In the genomic region with DNA sequence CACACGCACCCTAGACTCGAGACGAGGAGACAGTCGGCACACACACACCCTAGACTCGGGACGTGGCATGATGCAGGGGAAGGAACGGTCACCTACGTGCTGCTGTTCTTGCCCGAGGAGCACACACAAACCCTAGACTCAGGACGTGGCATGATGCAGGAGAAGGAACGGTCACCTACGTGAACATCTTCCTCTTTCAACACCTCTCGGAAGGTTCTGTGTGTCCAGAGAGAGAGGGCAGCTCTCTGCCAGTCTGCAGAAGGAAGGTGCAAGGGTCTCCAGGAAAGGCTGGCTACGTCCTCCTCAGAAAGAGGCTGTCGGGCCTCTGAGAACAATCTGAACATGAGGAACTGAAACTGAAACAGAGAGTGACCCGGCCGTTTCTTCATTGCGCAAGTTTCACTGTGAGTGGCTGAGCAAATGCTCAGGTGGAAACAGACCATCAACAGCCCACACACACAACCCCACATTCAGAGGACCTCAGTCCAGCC, we compare ENCODE assay signal across 8 cellular contexts. TPM values are rescaled to one million over a fixed set of nuclear protein-coding genes. Genes with fewer than 3 reads are reported as not detected.
DNase-seq lines count a peak whose midpoint lies in the region; ATAC-seq and TF ChIP-seq lines count a peak whose summit lies in the region.

No MANE protein-coding gene starts in this region.

- no peaks in the 10 kb centered on the region for H3K27me3 ChIP-seq in foreskin keratinocyte

- H3K36me3 Mint-ChIP-seq in activated CD4-positive, alpha-beta T cell treated with anti-CD3 and anti-CD28 coated beads, Interleukin-2, amount 10 ng/mL, durations not matched to agents 24 days and 14 days (ENCODE audit: low read depth) = peaks cover 70% of the 10 kb centered on the region
- H3K36me3 Mint-ChIP-seq in stimulated activated effector memory CD8-positive, alpha-beta T cell treated with anti-CD3 and anti-CD28 coated beads, Interleukin-12 subunit alpha, Interleukin-12 subunit beta, amount 100 ng/mL, for 72 hours = peaks cover 92% of the 10 kb centered on the region
- H3K36me3 Mint-ChIP-seq in type B pancreatic cell = peaks cover 7% of the 10 kb centered on the region

- H3K27ac Mint-ChIP-seq in activated CD4-positive, alpha-beta T cell treated with anti-CD3 and anti-CD28 coated beads, Interleukin-2, amount 10 ng/mL, durations not matched to agents 24 days and 14 days = peak overlapping the region; percentile 81
- peak overlapping the region; percentile 92 for H3K27ac Mint-ChIP-seq in stimulated activated effector memory CD8-positive, alpha-beta T cell treated with anti-CD3 and anti-CD28 coated beads, Interleukin-12 subunit alpha, Interleukin-12 subunit beta, amount 100 ng/mL, for 72 hours
- H3K27ac Mint-ChIP-seq in type B pancreatic cell = no peak overlapping the region

- no peaks in the 10 kb centered on the region for H3K9me3 Mint-ChIP-seq in activated CD4-positive, alpha-beta T cell treated with anti-CD3 and anti-CD28 coated beads, Interleukin-2, amount 10 ng/mL, durations not matched to agents 24 days and 14 days
- H3K9me3 Mint-ChIP-seq in stimulated activated effector memory CD8-positive, alpha-beta T cell treated with anti-CD3 and anti-CD28 coated beads, Interleukin-12 subunit alpha, Interleukin-12 subunit beta, amount 100 ng/mL, for 72 hours = no peaks in the 10 kb centered on the region
- no peaks in the 10 kb centered on the region for H3K9me3 Mint-ChIP-seq in type B pancreatic cell

- no peaks in the 10 kb centered on the region for H3K4me1 ChIP-seq in foreskin keratinocyte

- H3K27me3 Mint-ChIP-seq in activated CD4-positive, alpha-beta T cell treated with anti-CD3 and anti-CD28 coated beads, Interleukin-2, amount 10 ng/mL, durations not matched to agents 24 days and 14 days = no peaks in the 10 kb centered on the region
- H3K27me3 Mint-ChIP-seq in type B pancreatic cell = no peaks in the 10 kb centered on the region

- ATAC-seq in HG03103 (IDR thresholded peaks at IDR 0.05; ENCODE audit: low read depth, unreplicated experiment) = peak; percentile 88
- peak; percentile 53 for ATAC-seq in left ventricle myocardium superior
- peak; percentile 92 for ATAC-seq in stimulated activated effector memory CD8-positive, alpha-beta T cell treated with anti-CD3 and anti-CD28 coated beads, Interleukin-12 subunit alpha, Interleukin-12 subunit beta, amount 100 ng/mL, for 72 hours
- no peak for ATAC-seq in foreskin keratinocyte

- DNase-seq in activated CD4-positive, alpha-beta T cell treated with anti-CD3 and anti-CD28 coated beads for 1 hour = peak; percentile 16
- no peak for DNase-seq in activated CD4-positive, alpha-beta T cell treated with anti-CD3 and anti-CD28 coated beads, Interleukin-2, amount 50 U/mL, for 1 hour
- peak; percentile 77 for DNase-seq in activated CD4-positive, alpha-beta T cell treated with anti-CD3 and anti-CD28 coated beads, Interleukin-2, amount 10 ng/mL, durations not matched to agents 24 days and 14 days
- DNase-seq in left ventricle myocardium superior (peak; percentile 29), foreskin keratinocyte (no peak), type B pancreatic cell (ENCODE audit: extremely low spot score, unreplicated experiment) (no peak)
- DNase-seq in stimulated activated effector memory CD8-positive, alpha-beta T cell treated with anti-CD3 and anti-CD28 coated beads, Interleukin-12 subunit alpha, Interleukin-12 subunit beta, amount 100 ng/mL, for 72 hours (ENCODE audit: low spot score in 2 of 2) = peak; percentile 11 to 75

- H3K27ac ChIP-seq in foreskin keratinocyte = no peak overlapping the region

- no peak for TF ChIP-seq CTCF in foreskin keratinocyte (conservative IDR thresholded peaks at IDR 0.05)
- no peak for TF ChIP-seq CTCF in type B pancreatic cell (conservative IDR thresholded peaks at IDR 0.05)

- peaks cover 38% of the 10 kb centered on the region for H3K4me1 Mint-ChIP-seq in activated CD4-positive, alpha-beta T cell treated with anti-CD3 and anti-CD28 coated beads, Interleukin-2, amount 10 ng/mL, durations not matched to agents 24 days and 14 days
- peaks cover 54% of the 10 kb centered on the region for H3K4me1 Mint-ChIP-seq in stimulated activated effector memory CD8-positive, alpha-beta T cell treated with anti-CD3 and anti-CD28 coated beads, Interleukin-12 subunit alpha, Interleukin-12 subunit beta, amount 100 ng/mL, for 72 hours
- no peaks in the 10 kb centered on the region for H3K4me1 Mint-ChIP-seq in type B pancreatic cell (ENCODE audit: unreplicated experiment)

- peak overlapping the region; percentile 71 for H3K4me3 Mint-ChIP-seq in activated CD4-positive, alpha-beta T cell treated with anti-CD3 and anti-CD28 coated beads, Interleukin-2, amount 10 ng/mL, durations not matched to agents 24 days and 14 days
- H3K4me3 Mint-ChIP-seq in stimulated activated effector memory CD8-positive, alpha-beta T cell treated with anti-CD3 and anti-CD28 coated beads, Interleukin-12 subunit alpha, Interleukin-12 subunit beta, amount 100 ng/mL, for 72 hours = peak overlapping the region; percentile 77
- H3K4me3 Mint-ChIP-seq in type B pancreatic cell = no peak overlapping the region

- intact Hi-C loops in activated CD4-positive, alpha-beta T cell treated with anti-CD3 and anti-CD28 coated beads, Interleukin-2, amount 10 ng/mL, durations not matched to agents 24 days and 14 days (cut with micrococcal nuclease) = loop anchor here (10.0 kb wide), 1 partner anchor 60 kb away; the partner anchor contains the start of gene SPATA2L
- intact Hi-C loops in left ventricle myocardium superior (cut with micrococcal nuclease) = no loop called here

RNA-seq across cellular contexts. Expression of gene ZNF276, which starts 43.4 kb away (rescaled TPM):
- total RNA-seq in activated CD4-positive, alpha-beta T cell treated with anti-CD3 and anti-CD28 coated beads, Interleukin-2, amount 10 ng/mL, durations not matched to agents 24 days and 14 days = 32.9 and 33.3 TPM in 2 replicates
- total RNA-seq in left ventricle myocardium superior (12.2 TPM), foreskin keratinocyte (11.1 and 11.6 TPM in 2 replicates), type B pancreatic cell (ENCODE audit: low replicate concordance) (21.1 and 28.0 TPM in 2 replicates)
- 8.0 and 8.1 TPM in 2 replicates for polyA plus RNA-seq in foreskin keratinocyte

RNA-seq across cellular contexts. Expression of gene VPS9D1, which starts 44.1 kb away (rescaled TPM):
- 3.6 and 3.9 TPM in 2 replicates for total RNA-seq in activated CD4-positive, alpha-beta T cell treated with anti-CD3 and anti-CD28 coated beads, Interleukin-2, amount 10 ng/mL, durations not matched to agents 24 days and 14 days
- total RNA-seq in left ventricle myocardium superior (13.7 TPM), foreskin keratinocyte (3.9 and 5.0 TPM in 2 replicates), type B pancreatic cell (ENCODE audit: low replicate concordance) (16.4 and 17.3 TPM in 2 replicates)
- polyA plus RNA-seq in foreskin keratinocyte = 4.5 and 4.9 TPM in 2 replicates

RNA-seq across cellular contexts. Expression of gene FANCA, which starts 51.7 kb away (rescaled TPM):
- total RNA-seq in activated CD4-positive, alpha-beta T cell treated with anti-CD3 and anti-CD28 coated beads, Interleukin-2, amount 10 ng/mL, durations not matched to agents 24 days and 14 days = 226 and 237 TPM in 2 replicates
- 1.2 TPM for total RNA-seq in left ventricle myocardium superior
- total RNA-seq in foreskin keratinocyte = 32.0 and 33.0 TPM in 2 replicates
- polyA plus RNA-seq in foreskin keratinocyte = 26.4 and 30.4 TPM in 2 replicates
- total RNA-seq in type B pancreatic cell (ENCODE audit: low replicate concordance) = 21.9 and 73.3 TPM in 2 replicates

Comparison
In these comparisons a context has a peak if more than half of its experiments do, and no peak if none do; other contexts are left out.
1. DNase-seq: peak in activated CD4-positive, alpha-beta T cell treated with anti-CD3 and anti-CD28 coated beads for 1 hour (single experiment), activated CD4-positive, alpha-beta T cell treated with anti-CD3 and anti-CD28 coated beads, Interleukin-2, amount 10 ng/mL, durations not matched to agents 24 days and 14 days (single experiment), left ventricle myocardium superior (single experiment) and stimulated activated effector memory CD8-positive, alpha-beta T cell treated with anti-CD3 and anti-CD28 coated beads, Interleukin-12 subunit alpha, Interleukin-12 subunit beta, amount 100 ng/mL, for 72 hours (2 of 2); none in activated CD4-positive, alpha-beta T cell treated with anti-CD3 and anti-CD28 coated beads, Interleukin-2, amount 50 U/mL, for 1 hour (single experiment), foreskin keratinocyte (0 of 2) and type B pancreatic cell (single experiment).
2. RNA of gene FANCA, which starts 51.7 kb away (total RNA-seq): 226 to 237 TPM in activated CD4-positive, alpha-beta T cell treated with anti-CD3 and anti-CD28 coated beads, Interleukin-2, amount 10 ng/mL, durations not matched to agents 24 days and 14 days, 21.9 to 73.3 TPM in type B pancreatic cell and 32.0 to 33.0 TPM in foreskin keratinocyte; 1.2 TPM in left ventricle myocardium superior (single experiment); every median in the first group is over 10 times any median in the second.